ENCODE assay signal across 23 cellular contexts in the genomic region with DNA sequence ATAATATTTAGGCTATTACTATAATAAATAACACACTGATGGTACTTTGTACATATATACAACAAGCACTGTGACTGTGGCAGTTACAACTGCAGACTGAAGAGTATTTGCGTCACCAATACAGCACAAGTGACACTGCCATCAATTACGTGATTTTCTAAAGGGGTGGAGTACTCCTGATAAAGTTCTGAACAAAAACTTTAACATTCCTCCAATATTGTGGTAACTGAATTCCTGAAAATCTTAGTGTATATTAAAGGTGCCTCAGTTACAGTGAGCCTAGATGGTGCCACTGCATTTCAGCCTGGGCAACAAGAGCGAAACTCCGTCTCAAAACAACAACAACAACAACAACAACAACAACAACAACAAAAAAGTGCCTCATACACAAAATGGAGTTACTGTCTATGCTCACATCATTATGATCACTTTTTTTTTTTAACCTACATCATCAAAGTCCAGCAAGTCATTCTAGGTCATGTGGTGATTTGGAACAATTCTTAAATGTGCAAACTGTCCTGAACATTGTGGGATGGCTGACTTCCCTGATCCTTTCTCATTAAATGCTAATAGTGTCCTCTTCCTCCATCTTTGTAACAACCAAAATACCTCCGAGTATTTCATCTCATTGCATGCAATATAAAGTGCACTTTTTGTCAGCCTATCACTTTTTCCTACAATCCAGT. TPM values are rescaled to one million over a fixed set of nuclear protein-coding genes. Genes with fewer than 3 reads are reported as not detected.
DNase-seq lines count a peak whose midpoint lies in the region; ATAC-seq, FAIRE-seq and TF ChIP-seq lines count a peak whose summit lies in the region.
"Had no signal": no experiment of that assay in that cellular context is flagged by ENCODE, and none has a peak within 500 bp of the region (broad histone marks: within the 10 kb centered on the region; RNA-seq: fewer than 3 reads in every experiment).

No MANE protein-coding gene starts in this region.

- H3K9ac ChIP-seq in HepG2 (ENCODE audit: insufficient read depth, low read depth, low read length) (no peak overlapping the region), K562 (ENCODE audit: insufficient read depth in 1 of 2, low read depth in 2 of 2, low read length in 2 of 2) (no peak overlapping the region)
- H3K9ac ChIP-seq: BLaER1 had no signal

- H3K4me2 ChIP-seq in HepG2 (ENCODE audit: low read depth, low read length) (no peak overlapping the region), K562 (ENCODE audit: insufficient read depth, low read length) (no peak overlapping the region)
- H3K4me2 ChIP-seq: BLaER1 had no signal

- intact Hi-C loops in HepG2 (cut with micrococcal nuclease; ENCODE audit: unreplicated experiment), result no loop called here
- intact Hi-C loops in right lobe of liver (cut with DNase I), result no loop called here
- intact Hi-C loops in K562 (cut with micrococcal nuclease), result no loop called here
- intact Hi-C loops in activated T-helper 2 cell treated with anti-CD3 and anti-CD28 coated beads, Interferon-gamma antibody, Interleukin-2, Interleukin-4, amounts not matched to agents 10 μg/mL and 5 μg/mL and 100 μg/mL, durations not matched to agents 14 hours and 24 hours and 36 hours (cut with micrococcal nuclease), result no loop called here

- FAIRE-seq in HepG2 (lab: Jason Lieb, UNC), result no peak
- FAIRE-seq in K562 (lab: Jason Lieb, UNC), result no peak
- FAIRE-seq: A204.1, D721Med, GM12891, GM19239 had no signal

- TF ChIP-seq CTCF in HepG2 (CRISPR knock-in tag; IDR thresholded peaks at IDR 0.05), result no peak
- TF ChIP-seq CTCF in right lobe of liver (IDR thresholded peaks at IDR 0.05), result no peak
- TF ChIP-seq CTCF in LNCaP clone FGC (IDR thresholded peaks at IDR 0.05; ENCODE audit: control insufficient read depth, extremely low read depth, insufficient read depth), result no peak
- TF ChIP-seq CTCF in VCaP (conservative IDR thresholded peaks at IDR 0.05), result no peak
- no peak for TF ChIP-seq CTCF in K562 (IDR thresholded peaks at IDR 0.05 in 2 of 3, conservative IDR thresholded peaks at IDR 0.05 in 1 of 3; ENCODE audit: insufficient read depth in 2 of 3, low read depth in 1 of 3, low read length in 3 of 3)

- H3K9me1 ChIP-seq in K562 (ENCODE audit: control insufficient read depth, insufficient read depth, low read length), result no peaks in the 10 kb centered on the region

- TF ChIP-seq RAD21 in HepG2 (CRISPR knock-in tag; IDR thresholded peaks at IDR 0.05) (no peak), K562 (CRISPR knock-in tag; conservative IDR thresholded peaks at IDR 0.05 in 1 of 2, IDR thresholded peaks at IDR 0.05 in 1 of 2) (no peak)

- H3K36me3 Mint-ChIP-seq in activated T-helper 2 cell treated with anti-CD3 and anti-CD28 coated beads, Interferon-gamma antibody, Interleukin-2, Interleukin-4, amounts not matched to agents 10 μg/mL and 5 μg/mL and 100 μg/mL, durations not matched to agents 14 hours and 24 hours and 36 hours (ENCODE audit: low read depth), result peaks cover 15% of the 10 kb centered on the region

- CTCF ChIA-PET in HepG2 (lab: Yijun Ruan, JAX; ENCODE audit: low intra/inter-chr PET ratio, low total read pairs), result no interaction called here
- CTCF ChIA-PET in K562 (lab: Yijun Ruan, JAX; ENCODE audit: low intra/inter-chr PET ratio), result no interaction called here

- 88% methylated on average over 5 of the region's 5 CpGs for WGBS in HepG2 (ENCODE audit: low lambda C conversion rate)
- 95% methylated on average over 5 of the region's 5 CpGs for WGBS in right lobe of liver (ENCODE audit: insufficient coverage, low coverage, low lambda C conversion rate, missing lambda C conversion rate)
- whole genome bisulfite sequencing in K562 (ENCODE audit: insufficient coverage, low coverage, missing lambda C conversion rate), result 82% methylated on average over 5 of the region's 5 CpGs

- H2AFZ ChIP-seq in HepG2 (ENCODE audit: low read length) (no peak overlapping the region), K562 (ENCODE audit: low read depth, low read length) (no peak overlapping the region)

- TF ChIP-seq EP300 in HepG2 (IDR thresholded peaks at IDR 0.05; ENCODE audit: low read depth in 2 of 2, low read length in 2 of 2) (no peak), HepG2 (CRISPR knock-in tag; IDR thresholded peaks at IDR 0.05; ENCODE audit: borderline replicate concordance) (no peak), K562 (IDR thresholded peaks at IDR 0.05; ENCODE audit: low read length) (no peak)

- no peak for DNase-seq in HepG2 (ENCODE audit: low spot score)
- DNase-seq in right lobe of liver, result no peak
- DNase-seq in LNCaP clone FGC (ENCODE audit: low read depth), result peak; percentile 77
- no peak for DNase-seq in K562 (ENCODE audit: extremely low read depth in 1 of 4, low spot score in 3 of 4)
- no peak for DNase-seq in EL
- DNase-seq in activated T-helper 2 cell treated with anti-CD3 and anti-CD28 coated beads, Interferon-gamma antibody, Interleukin-2, Interleukin-4, amounts not matched to agents 10 μg/mL and 5 μg/mL and 100 μg/mL, durations not matched to agents 14 hours and 24 hours and 36 hours (ENCODE audit: low spot score), result no peak
- no peak for DNase-seq in SW 1271 (lab: John Stamatoyannopoulos, UW)
- DNase-seq: 8988T; ACHN; BE2C; C1 segment of cervical spinal cord; Caco-2; Calu3; CD4-positive, alpha-beta T cell; CD8-positive, alpha-beta T cell; DMS79 treated with DMSO at 0.1 percent for 48 hours; GDM1 had no signal

- peaks cover 9% of the 10 kb centered on the region for H3K4me1 Mint-ChIP-seq in activated T-helper 2 cell treated with anti-CD3 and anti-CD28 coated beads, Interferon-gamma antibody, Interleukin-2, Interleukin-4, amounts not matched to agents 10 μg/mL and 5 μg/mL and 100 μg/mL, durations not matched to agents 14 hours and 24 hours and 36 hours (ENCODE audit: low read depth)

- H3K27ac Mint-ChIP-seq in activated T-helper 2 cell treated with anti-CD3 and anti-CD28 coated beads, Interferon-gamma antibody, Interleukin-2, Interleukin-4, amounts not matched to agents 10 μg/mL and 5 μg/mL and 100 μg/mL, durations not matched to agents 14 hours and 24 hours and 36 hours, result no peak overlapping the region
- H3K27ac Mint-ChIP-seq: CD4-positive, alpha-beta T cell; CD8-positive, alpha-beta T cell had no signal

- no peak overlapping the region for H3K27ac ChIP-seq in HepG2 (ENCODE audit: extremely low read length, insufficient read depth, low read length)
- no peak overlapping the region for H3K27ac ChIP-seq in right lobe of liver
- H3K27ac ChIP-seq in VCaP, result peak overlapping the region; percentile 19; the same call in 1 of the 2 replicates
- no peak overlapping the region for H3K27ac ChIP-seq in K562 (ENCODE audit: extremely low read depth, low read depth, low read length)
- H3K27ac ChIP-seq: BLaER1 had no signal

- H3K27me3 ChIP-seq in HepG2 (ENCODE audit: control insufficient read depth in 1 of 2, insufficient read depth in 2 of 2, low read length in 2 of 2) (no peaks in the 10 kb centered on the region), right lobe of liver (no peaks in the 10 kb centered on the region), K562 (ENCODE audit: control insufficient read depth in 2 of 2, insufficient read depth in 2 of 2, low read length in 2 of 2) (no peaks in the 10 kb centered on the region)
- H3K27me3 ChIP-seq: BE2C, BLaER1 had no signal

- no peaks in the 10 kb centered on the region for H3K9me3 Mint-ChIP-seq in activated T-helper 2 cell treated with anti-CD3 and anti-CD28 coated beads, Interferon-gamma antibody, Interleukin-2, Interleukin-4, amounts not matched to agents 10 μg/mL and 5 μg/mL and 100 μg/mL, durations not matched to agents 14 hours and 24 hours and 36 hours
- H3K9me3 Mint-ChIP-seq: CD4-positive, alpha-beta T cell; CD8-positive, alpha-beta T cell had no signal

- peaks cover 67% of the 10 kb centered on the region for H3K79me2 ChIP-seq in HepG2 (ENCODE audit: insufficient read depth, low read length)
- H3K79me2 ChIP-seq in K562 (ENCODE audit: control insufficient read depth, insufficient read depth, low read length), result peaks cover 86% of the 10 kb centered on the region

- H3K4me1 ChIP-seq in HepG2 (ENCODE audit: insufficient read depth, low read length) (peaks cover 33% of the 10 kb centered on the region), right lobe of liver (peaks cover 0 to 8% (median 0%) of the 10 kb centered on the region in 4 donors), K562 (replicated peaks in 1 of 2; ENCODE audit: control insufficient read depth in 2 of 2, insufficient read depth in 2 of 2, low read length in 2 of 2) (peaks cover 0 to 12% of the 10 kb centered on the region in 2 experiments; a peak in 3 of 5 replicates)
- H3K4me1 ChIP-seq: BE2C, BLaER1 had no signal

- no peak overlapping the region for H3K4me3 ChIP-seq in HepG2 (replicated peaks in 1 of 3; ENCODE audit: insufficient read depth in 1 of 3, low read depth in 2 of 3, low read length in 3 of 3)
- H3K4me3 ChIP-seq in right lobe of liver, result no peak overlapping the region
- H3K4me3 ChIP-seq in LNCaP clone FGC (ENCODE audit: low read depth, low read length), result no peak overlapping the region
- H3K4me3 ChIP-seq in K562, result no peak overlapping the region
- H3K4me3 ChIP-seq: BLaER1 had no signal

- no peaks in the 10 kb centered on the region for H3K36me3 ChIP-seq in HepG2 (replicated peaks in 1 of 2; ENCODE audit: control insufficient read depth in 1 of 2, insufficient read depth in 2 of 2, low read length in 2 of 2)
- peaks cover 0 to 2% (median 0%) of the 10 kb centered on the region in 4 donors for H3K36me3 ChIP-seq in right lobe of liver
- no peaks in the 10 kb centered on the region; the same call in 2 of the 3 replicates for H3K36me3 ChIP-seq in K562 (ENCODE audit: control insufficient read depth, insufficient read depth, low read length)
- H3K36me3 ChIP-seq: BE2C had no signal

- no peak for ATAC-seq in HepG2
- no peak for ATAC-seq in right lobe of liver
- ATAC-seq in K562, result no peak
- ATAC-seq: CD8-positive, alpha-beta T cell had no signal

- POLR2A ChIA-PET in HepG2 (lab: Yijun Ruan, JAX) (no interaction called here), K562 (lab: Yijun Ruan, JAX) (interaction anchor here (0.6 kb wide), 1 partner anchor 9 kb away, joined by 3 read pairs; no protein-coding TSS in a partner anchor)

- H3K4me3 Mint-ChIP-seq in activated T-helper 2 cell treated with anti-CD3 and anti-CD28 coated beads, Interferon-gamma antibody, Interleukin-2, Interleukin-4, amounts not matched to agents 10 μg/mL and 5 μg/mL and 100 μg/mL, durations not matched to agents 14 hours and 24 hours and 36 hours (ENCODE audit: low read depth), result no peak overlapping the region
- H3K4me3 Mint-ChIP-seq: CD4-positive, alpha-beta T cell; CD8-positive, alpha-beta T cell had no signal

- H3K9me3 ChIP-seq in HepG2 (ENCODE audit: low read length), result no peaks in the 10 kb centered on the region
- no peaks in the 10 kb centered on the region for H3K9me3 ChIP-seq in right lobe of liver
- H3K9me3 ChIP-seq in K562 (replicated peaks; ENCODE audit: control insufficient read depth, insufficient read depth, low read depth, low read length), result no peaks in the 10 kb centered on the region
- H3K9me3 ChIP-seq: BE2C, Caco-2 had no signal

- peaks cover 4% of the 10 kb centered on the region for H4K20me1 ChIP-seq in HepG2 (ENCODE audit: insufficient read depth, low read length)
- peaks cover 8% of the 10 kb centered on the region; the same call in 1 of the 2 replicates for H4K20me1 ChIP-seq in K562 (replicated peaks; ENCODE audit: control insufficient read depth, insufficient read depth, low read length)

- TF ChIP-seq POLR2A in HepG2 (IDR thresholded peaks at IDR 0.05; ENCODE audit: insufficient read depth in 1 of 2, low read depth in 2 of 2, low read length in 2 of 2) (no peak), right lobe of liver (IDR thresholded peaks at IDR 0.05) (no peak), K562 (conservative IDR thresholded peaks at IDR 0.05) (no peak)

- BruUV-seq in HepG2 (replicated peaks; lab: Mats Ljungman, UMichigan) (no TSS peak), K562 (replicated peaks; lab: Mats Ljungman, UMichigan) (no TSS peak)

- H3K27me3 Mint-ChIP-seq in activated T-helper 2 cell treated with anti-CD3 and anti-CD28 coated beads, Interferon-gamma antibody, Interleukin-2, Interleukin-4, amounts not matched to agents 10 μg/mL and 5 μg/mL and 100 μg/mL, durations not matched to agents 14 hours and 24 hours and 36 hours (ENCODE audit: low read depth), result no peaks in the 10 kb centered on the region
- H3K27me3 Mint-ChIP-seq: CD4-positive, alpha-beta T cell had no signal

- in situ Hi-C loops in HepG2 (cut with HindIII; ENCODE audit: extremely low pct_ligation_motif_present, low pct_unique_long_range_greater_than_20kb), result no loop called here
- in situ Hi-C loops in K562 (cut with MboI), result no loop called here

RNA-seq across cellular contexts. Expression of a gene that starts 15.1 kb away (rescaled TPM):
- total RNA-seq in HepG2 (2016; rRNA removed; fragmentation: Illumina TruSeq; extraction: Trizol) (13.4 and 14.0 TPM in 2 replicates), right lobe of liver (10 to 100 TPM in 5 of 6 experiments, 1 to 10 TPM in 1; 9.0 to 17.7 (median 13.2) TPM), K562 (2014; rRNA removed) (16.4 and 17.4 TPM in 2 replicates), K562 (2014; rRNA removed; fragmentation: Illumina TruSeq; extraction: Trizol) (38.3 and 42.7 TPM in 2 replicates), K562 (2015; rRNA removed; fragmentation: Illumina TruSeq; extraction: Trizol) (32.5 and 37.8 TPM in 2 replicates), K562 (2021) (33.4 and 34.1 TPM in 2 replicates)
- total RNA-seq in HepG2 (2016; cell fraction: cytosol; rRNA removed; fragmentation: Illumina TruSeq; extraction: Trizol; ENCODE audit: low read depth), result 22.5 and 25.2 TPM in 2 replicates
- 12.1 and 13.9 TPM in 2 replicates for total RNA-seq in HepG2 (2016; cell fraction: insoluble cytoplasmic fraction; rRNA removed; fragmentation: Illumina TruSeq; extraction: Trizol)
- total RNA-seq in HepG2 (2016; cell fraction: membrane; rRNA removed; fragmentation: Illumina TruSeq; extraction: Trizol), result 14.4 and 19.6 TPM in 2 replicates
- total RNA-seq in HepG2 (2016; cell fraction: nucleus; rRNA removed; fragmentation: Illumina TruSeq; extraction: Trizol), result 33.7 and 34.1 TPM in 2 replicates
- polyA plus RNA-seq in HepG2 (2011; rRNA removed) (10.1 and 12.5 TPM in 2 replicates), K562 (2011; rRNA removed) (37.2 and 38.5 TPM in 2 replicates), K562 (2014; fragmentation: Illumina TruSeq; extraction: Trizol) (21.9 and 24.1 TPM in 2 replicates), K562 (2014; fragmentation: Nextera tagmentation; extraction: Ambion mirVana) (1 to 10 TPM; 3.6 to 6.6 TPM), K562 (2014; rRNA removed) (14.0 and 15.1 TPM in 2 replicates)
- 5.2 and 8.2 TPM in 2 replicates for polyA plus RNA-seq in HepG2 (2011; cell fraction: cytosol; rRNA removed)
- polyA plus RNA-seq in HepG2 (2011; cell fraction: nucleus; rRNA removed), result 11.9 and 15.4 TPM in 2 replicates
- polyA plus RNA-seq in HepG2 (2012), result 7.5 and 9.3 TPM in 2 replicates
- polyA plus RNA-seq in HepG2 (2016; cell fraction: cytosol; fragmentation: Illumina TruSeq; extraction: Trizol; ENCODE audit: low read depth), result 2.9 and 3.9 TPM in 2 replicates
- polyA plus RNA-seq in HepG2 (2016; cell fraction: insoluble cytoplasmic fraction; fragmentation: Illumina TruSeq; extraction: Trizol; ENCODE audit: low read depth), result 7.0 and 8.0 TPM in 2 replicates
- polyA plus RNA-seq in HepG2 (2016; cell fraction: membrane; fragmentation: Illumina TruSeq; extraction: Trizol; ENCODE audit: low read depth), result 4.3 and 6.0 TPM in 2 replicates
- polyA plus RNA-seq in HepG2 (2016; cell fraction: nucleus; fragmentation: Illumina TruSeq; extraction: Trizol; ENCODE audit: insufficient read depth, low read depth), result 12.8 and 14.4 TPM in 2 replicates
- polyA minus RNA-seq in HepG2 (2011; rRNA and poly(A)+ RNA removed; ENCODE audit: low replicate concordance), result 23.3 and 34.0 TPM in 2 replicates
- polyA minus RNA-seq in HepG2 (2011; cell fraction: cytosol; rRNA and poly(A)+ RNA removed), result 20.0 and 26.5 TPM in 2 replicates
- 109 and 113 TPM in 2 replicates for polyA minus RNA-seq in HepG2 (2011; cell fraction: nucleus; rRNA and poly(A)+ RNA removed)
- 127 and 304 TPM in 2 replicates for total RNA-seq in K562 (2011; cell fraction: chromatin; rRNA removed; ENCODE audit: low replicate concordance)
- total RNA-seq in K562 (2011; cell fraction: nucleolus; rRNA removed), result 36.5 and 52.8 TPM in 2 replicates
- total RNA-seq in K562 (2011; cell fraction: nucleoplasm; rRNA removed), result 111 and 199 TPM in 2 replicates
- 12.1 and 24.8 TPM in 2 replicates for polyA plus RNA-seq in K562 (2011; cell fraction: cytosol; rRNA removed)
- polyA plus RNA-seq in K562 (2011; cell fraction: nucleus; rRNA removed), result 34.7 and 51.3 TPM in 2 replicates
- 15.7 and 20.2 TPM in 2 replicates for polyA plus RNA-seq in K562 (2012)
- 138 and 189 TPM in 2 replicates for polyA minus RNA-seq in K562 (2011; rRNA and poly(A)+ RNA removed)
- polyA minus RNA-seq in K562 (2011; cell fraction: cytosol; rRNA and poly(A)+ RNA removed), result 46.0 and 52.5 TPM in 2 replicates
- 63.0 and 111 TPM in 2 replicates for polyA minus RNA-seq in K562 (2011; cell fraction: nucleus; rRNA and poly(A)+ RNA removed)
- total RNA-seq in activated T-helper 2 cell treated with anti-CD3 and anti-CD28 coated beads, Interferon-gamma antibody, Interleukin-2, Interleukin-4, amounts not matched to agents 10 μg/mL and 5 μg/mL and 100 μg/mL, durations not matched to agents 14 hours and 24 hours and 36 hours, result 25.6 and 25.7 TPM in 2 replicates
